18 cellular contexts compared by ENCODE assay signal in genomic region chr10:88474884-88475844, GRCh38.
A peak's percentile ranks its signal among the peaks of the same experiment; 100 is the strongest.
DNase-seq lines count a peak whose midpoint lies in the region; ATAC-seq and TF ChIP-seq lines count a peak whose summit lies in the region.
"Had no signal": no experiment of that assay in that cellular context is flagged by ENCODE, and none has a peak within 500 bp of the region (broad histone marks: within the 10 kb centered on the region; RNA-seq: fewer than 3 reads in every experiment).

No MANE protein-coding gene starts in this region.

- WGBS in lung, 2 donors, result 61 to 62% methylated on average over 7 of the region's 7 CpGs
- whole genome bisulfite sequencing in upper lobe of left lung, 2 donors, result 46 to 58% methylated on average over 7 of the region's 7 CpGs

- DNase-seq in RWPE2 (ENCODE audit: low spot score), result no peak
- DNase-seq in Right ventricle myocardium superior, result peak; percentile 37
- no peak for DNase-seq in lung (ENCODE audit: low spot score)
- peak in 1 of 2 donors; percentile 28 for DNase-seq in upper lobe of left lung
- no peak for DNase-seq in cerebellar nuclear complex (lab: John Stamatoyannopoulos, UW)
- no peak for DNase-seq in NK-92 treated with Interleukin-12 subunit alpha and Interleukin-12 subunit beta, amount 100 ng/mL, for 24 hours (lab: John Stamatoyannopoulos, UW)
- DNase-seq: activated CD4-positive, CD25-positive, alpha-beta regulatory T cell treated with anti-CD3 and anti-CD28 coated beads, Interleukin-2, amount 50 U/mL, for 72 hours; activated CD8-positive, alpha-beta T cell treated with anti-CD3 and anti-CD28 coated beads for 36 hours; activated gamma-delta T cell; activated naive CD8-positive, alpha-beta T cell treated with anti-CD3 and anti-CD28 coated beads, Interleukin-2, amount 50 U/mL, for 24 hours; activated T-cell treated with anti-CD3 and anti-CD28 coated beads for 4 hours; EL; GM23248; Kasumi-1; SHP77; spleen; stimulated activated CD4-positive, alpha-beta T cell treated with anti-CD3 and anti-CD28 coated beads, Interleukin-4, amount 100 ng/mL, for 1 hour had no signal

- H3K36me3 ChIP-seq in RWPE2 (ENCODE audit: low read depth), result no peaks in the 10 kb centered on the region
- H3K36me3 ChIP-seq in lung (ENCODE audit: control insufficient read depth in 2 of 2, insufficient read depth in 2 of 2, low read length in 2 of 2), result no peaks in the 10 kb centered on the region
- H3K36me3 ChIP-seq in upper lobe of left lung, result no peaks in the 10 kb centered on the region
- H3K36me3 ChIP-seq: spleen had no signal

- H3K9me3 ChIP-seq in RWPE2 (ENCODE audit: severe bottlenecking) (no peaks in the 10 kb centered on the region), lung (ENCODE audit: control insufficient read depth in 2 of 2, insufficient read depth in 1 of 2, low read length in 1 of 2) (no peaks in the 10 kb centered on the region), upper lobe of left lung (no peaks in the 10 kb centered on the region)
- H3K9me3 ChIP-seq: spleen had no signal

- TF ChIP-seq EP300 in upper lobe of left lung (IDR thresholded peaks at IDR 0.05), result no peak

- ATAC-seq in RWPE2 (ENCODE audit: low read depth) (no peak), Right ventricle myocardium superior (ENCODE audit: poor library complexity) (peak; percentile 80), lung (ENCODE audit: insufficient read depth, low FRiP score) (peak; percentile 32), upper lobe of left lung (ENCODE audit: low FRiP score in 2 of 2) (no peak), GM21786 (IDR thresholded peaks at IDR 0.05; ENCODE audit: unreplicated experiment) (no peak)
- ATAC-seq: activated CD8-positive, alpha-beta T cell treated with anti-CD3 and anti-CD28 coated beads for 36 hours; activated naive CD8-positive, alpha-beta T cell treated with anti-CD3 and anti-CD28 coated beads, Interleukin-2, amount 50 U/mL, for 24 hours had no signal

- TF ChIP-seq CTCF in RWPE2 (IDR thresholded peaks at IDR 0.05; ENCODE audit: poor library complexity, severe bottlenecking), result no peak
- TF ChIP-seq CTCF in lung (IDR thresholded peaks at IDR 0.05; ENCODE audit: control extremely low read depth, extremely low read depth), result no peak
- TF ChIP-seq CTCF in upper lobe of left lung (IDR thresholded peaks at IDR 0.05), result no peak

- H3K27ac ChIP-seq in RWPE2 (ENCODE audit: poor library complexity, severe bottlenecking), result peak overlapping the region; percentile 29
- peak overlapping the region; percentile 36 to 85 for H3K27ac ChIP-seq in lung (ENCODE audit: low read depth in 1 of 2, low read length in 1 of 2)
- H3K27ac ChIP-seq in upper lobe of left lung, result peak overlapping the region in 3 of 4 donors; percentile 30 to 73 (median 57)
- H3K27ac ChIP-seq: GM23248, spleen had no signal

- no peak for TF ChIP-seq POLR2A in upper lobe of left lung (IDR thresholded peaks at IDR 0.05)

- H3K27me3 ChIP-seq in RWPE2 (ENCODE audit: insufficient read depth, poor library complexity, severe bottlenecking), result no peaks in the 10 kb centered on the region
- no peaks in the 10 kb centered on the region for H3K27me3 ChIP-seq in lung (ENCODE audit: control insufficient read depth, insufficient read depth)
- H3K27me3 ChIP-seq in upper lobe of left lung, result no peaks in the 10 kb centered on the region
- H3K27me3 ChIP-seq: spleen had no signal

- no peak overlapping the region for H3K4me3 ChIP-seq in RWPE2 (ENCODE audit: severe bottlenecking)
- no peak overlapping the region for H3K4me3 ChIP-seq in lung
- H3K4me3 ChIP-seq in upper lobe of left lung, result no peak overlapping the region
- H3K4me3 ChIP-seq: GM23248, spleen had no signal

- H3K4me1 ChIP-seq in RWPE2 (ENCODE audit: insufficient read depth, poor library complexity, severe bottlenecking) (peaks cover 33% of the 10 kb centered on the region), lung (ENCODE audit: control insufficient read depth in 2 of 2, insufficient read depth in 2 of 2, low read length in 2 of 2) (peaks cover 0 to 14% of the 10 kb centered on the region in 2 donors), upper lobe of left lung (peaks cover 0 to 15% (median 8%) of the 10 kb centered on the region in 4 donors)
- H3K4me1 ChIP-seq: spleen had no signal

- intact Hi-C loops in Right ventricle myocardium superior (cut with DNase I), result no loop called here

Comparison
In these comparisons a context has a peak if more than half of its experiments do, and no peak if none do; other contexts are left out.
1. ATAC-seq: peak in Right ventricle myocardium superior (single experiment) and lung (single experiment); none in RWPE2 (single experiment), upper lobe of left lung (0 of 2) and GM21786 (single experiment).
2. Peak in every context shown above with its lines, with median percentiles within 50 percentile points of each other: H3K27ac ChIP-seq.